8 cellular contexts compared by ENCODE assay signal in the genomic region with DNA sequence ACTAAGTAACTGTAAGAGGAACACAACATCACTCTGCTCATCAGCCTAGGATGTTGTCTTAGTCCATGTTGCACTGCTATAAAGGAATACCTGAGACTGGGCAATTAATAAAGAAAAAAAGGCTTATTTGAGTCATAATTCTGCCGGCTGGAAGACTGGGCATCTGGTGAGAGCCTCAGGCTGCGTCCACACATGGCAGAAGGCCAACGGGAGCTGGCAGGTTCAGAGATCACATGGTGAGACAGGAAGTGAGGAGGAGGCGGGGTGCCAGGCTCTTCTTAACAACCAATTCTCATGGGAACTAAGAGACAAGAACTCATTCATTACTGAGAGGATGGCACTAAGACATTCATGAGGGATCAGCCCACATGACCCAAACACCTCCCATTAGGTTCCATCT. TPM values are rescaled to one million over a fixed set of nuclear protein-coding genes. Genes with fewer than 3 reads are reported as not detected.
A peak's percentile ranks its signal among the peaks of the same experiment; 100 is the strongest.
DNase-seq lines count a peak whose midpoint lies in the region; ATAC-seq and TF ChIP-seq lines count a peak whose summit lies in the region.

No MANE protein-coding gene starts in this region.

- H3K9me3 ChIP-seq in psoas muscle = no peaks in the 10 kb centered on the region

- DNase-seq in EL (peak; percentile 92), NCI-H524 (lab: John Stamatoyannopoulos, UW) (peak; percentile 52 to 82), fibroblast of gingiva (ENCODE audit: low read depth) (peak; percentile 94), psoas muscle (peak; percentile 82 to 93), activated T-cell treated with anti-CD3 and anti-CD28 coated beads for 4 hours (no peak)
- DNase-seq in stimulated activated CD8-positive, alpha-beta memory T cell treated with anti-CD3 and anti-CD28 coated beads, Interleukin-4, amount 100 ng/mL, for 48 hours = no peak

- ATAC-seq in psoas muscle (peak; percentile 83 to 97 (median 90)), HG02588 (IDR thresholded peaks at IDR 0.05; ENCODE audit: unreplicated experiment) (no peak), GM18511 (IDR thresholded peaks at IDR 0.05; ENCODE audit: unreplicated experiment) (no peak)

- H3K36me3 ChIP-seq in psoas muscle (ENCODE audit: insufficient read depth in 1 of 2, low read depth in 1 of 2) = peaks cover 11 to 94% of the 10 kb centered on the region in 2 donors

- TF ChIP-seq CTCF in psoas muscle (IDR thresholded peaks at IDR 0.05) = no peak

- no peaks in the 10 kb centered on the region for H3K27me3 ChIP-seq in psoas muscle (ENCODE audit: insufficient read depth in 3 of 3, low read length in 2 of 3)

- peaks cover 6% of the 10 kb centered on the region for H3K4me1 ChIP-seq in psoas muscle

- H3K4me3 ChIP-seq in psoas muscle = no peak overlapping the region

- peak overlapping the region; percentile 68 for H3K27ac ChIP-seq in psoas muscle

- intact Hi-C loops in psoas muscle (cut with DNase I) = no loop called here

- 12 to 24% (median 15%) methylated on average over 4 of the region's 4 CpGs for WGBS in psoas muscle, 3 donors

RNA-seq across cellular contexts. Expression of gene EPG5, which starts 46.8 kb away (rescaled TPM):
- 10 to 100 TPM; 11.9 to 19.9 (median 16.0) TPM for total RNA-seq in psoas muscle
- 1 to 10 TPM; 4.4 to 5.8 (median 5.5) TPM for polyA plus RNA-seq in psoas muscle

Comparison
In these comparisons a context has a peak if more than half of its experiments do, and no peak if none do; other contexts are left out.
1. DNase-seq: peak in EL (single experiment), NCI-H524 (2 of 2), fibroblast of gingiva (single experiment) and psoas muscle (2 of 2); none in activated T-cell treated with anti-CD3 and anti-CD28 coated beads for 4 hours (single experiment) and stimulated activated CD8-positive, alpha-beta memory T cell treated with anti-CD3 and anti-CD28 coated beads, Interleukin-4, amount 100 ng/mL, for 48 hours (single experiment).
2. ATAC-seq: peak in psoas muscle (4 of 4); none in HG02588 (single experiment) and GM18511 (single experiment).